Comparison of ENCODE assay signal across 2 cellular contexts in the genomic region with DNA sequence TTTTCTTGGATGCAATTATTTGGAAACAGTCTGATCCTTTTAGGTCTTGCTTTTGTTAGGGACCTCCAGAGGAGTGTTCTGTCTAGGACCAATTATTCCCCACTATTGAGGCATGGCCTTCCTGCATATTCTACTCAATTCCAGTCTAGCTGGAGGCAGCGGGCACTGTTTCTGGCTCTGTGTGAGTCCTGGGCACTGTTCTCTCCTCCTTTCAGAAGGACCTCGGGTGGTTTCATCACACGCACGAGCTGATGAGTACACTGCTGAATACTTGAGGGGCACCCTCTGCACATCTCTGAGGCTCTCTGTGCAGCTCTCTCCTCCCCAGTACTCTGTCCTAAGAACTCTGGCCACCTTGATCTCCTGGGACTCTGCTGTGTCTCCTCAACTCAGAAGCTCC.
TF ChIP-seq lines count a peak whose summit lies in the region.

No MANE protein-coding gene starts in this region.

TF ChIP-seq in SK-N-SH treated with all-trans-retinoic acid at 6 μM for 48 hours, 23 proteins besides CTCF, POLR2A, EP300 and RAD21 (continued from another document):
- TF ChIP-seq ZNF8 (CRISPR knock-in tag; IDR thresholded peaks at IDR 0.05) (no peak), ESRRG (CRISPR knock-in tag; IDR thresholded peaks at IDR 0.05) (no peak), CSRNP3 (CRISPR knock-in tag; IDR thresholded peaks at IDR 0.05) (no peak), CSDC2 (CRISPR knock-in tag; IDR thresholded peaks at IDR 0.05) (no peak), ZFP30 (CRISPR knock-in tag; IDR thresholded peaks at IDR 0.05) (no peak), TSHZ2 (CRISPR knock-in tag; IDR thresholded peaks at IDR 0.05) (no peak), PPARA (CRISPR knock-in tag; IDR thresholded peaks at IDR 0.05; ENCODE audit: borderline replicate concordance) (no peak), ARNTL (CRISPR knock-in tag; IDR thresholded peaks at IDR 0.05; ENCODE audit: borderline replicate concordance, low read depth) (no peak), BACH2 (CRISPR knock-in tag; IDR thresholded peaks at IDR 0.05; ENCODE audit: borderline replicate concordance) (no peak), ZC3H10 (CRISPR knock-in tag; IDR thresholded peaks at IDR 0.05) (no peak), RARB (CRISPR knock-in tag; IDR thresholded peaks at IDR 0.05) (no peak)

TF ChIP-seq in SK-N-SH, 30 proteins besides CTCF, POLR2A, EP300 and RAD21 (continued from another document):
- TF ChIP-seq, protein P1, sequence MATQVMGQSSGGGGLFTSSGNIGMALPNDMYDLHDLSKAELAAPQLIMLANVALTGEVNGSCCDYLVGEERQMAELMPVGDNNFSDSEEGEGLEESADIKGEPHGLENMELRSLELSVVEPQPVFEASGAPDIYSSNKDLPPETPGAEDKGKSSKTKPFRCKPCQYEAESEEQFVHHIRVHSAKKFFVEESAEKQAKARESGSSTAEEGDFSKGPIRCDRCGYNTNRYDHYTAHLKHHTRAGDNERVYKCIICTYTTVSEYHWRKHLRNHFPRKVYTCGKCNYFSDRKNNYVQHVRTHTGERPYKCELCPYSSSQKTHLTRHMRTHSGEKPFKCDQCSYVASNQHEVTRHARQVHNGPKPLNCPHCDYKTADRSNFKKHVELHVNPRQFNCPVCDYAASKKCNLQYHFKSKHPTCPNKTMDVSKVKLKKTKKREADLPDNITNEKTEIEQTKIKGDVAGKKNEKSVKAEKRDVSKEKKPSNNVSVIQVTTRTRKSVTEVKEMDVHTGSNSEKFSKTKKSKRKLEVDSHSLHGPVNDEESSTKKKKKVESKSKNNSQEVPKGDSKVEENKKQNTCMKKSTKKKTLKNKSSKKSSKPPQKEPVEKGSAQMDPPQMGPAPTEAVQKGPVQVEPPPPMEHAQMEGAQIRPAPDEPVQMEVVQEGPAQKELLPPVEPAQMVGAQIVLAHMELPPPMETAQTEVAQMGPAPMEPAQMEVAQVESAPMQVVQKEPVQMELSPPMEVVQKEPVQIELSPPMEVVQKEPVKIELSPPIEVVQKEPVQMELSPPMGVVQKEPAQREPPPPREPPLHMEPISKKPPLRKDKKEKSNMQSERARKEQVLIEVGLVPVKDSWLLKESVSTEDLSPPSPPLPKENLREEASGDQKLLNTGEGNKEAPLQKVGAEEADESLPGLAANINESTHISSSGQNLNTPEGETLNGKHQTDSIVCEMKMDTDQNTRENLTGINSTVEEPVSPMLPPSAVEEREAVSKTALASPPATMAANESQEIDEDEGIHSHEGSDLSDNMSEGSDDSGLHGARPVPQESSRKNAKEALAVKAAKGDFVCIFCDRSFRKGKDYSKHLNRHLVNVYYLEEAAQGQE (IDR thresholded peaks at IDR 0.05; ENCODE audit: low read depth, low read length) = no peak
- TF ChIP-seq FOSL2 (IDR thresholded peaks at IDR 0.05; ENCODE audit: borderline replicate concordance, low read depth) = no peak
- no peak for TF ChIP-seq MEF2A (IDR thresholded peaks at IDR 0.05; ENCODE audit: borderline replicate concordance, low read depth)
- TF ChIP-seq, protein P2, sequence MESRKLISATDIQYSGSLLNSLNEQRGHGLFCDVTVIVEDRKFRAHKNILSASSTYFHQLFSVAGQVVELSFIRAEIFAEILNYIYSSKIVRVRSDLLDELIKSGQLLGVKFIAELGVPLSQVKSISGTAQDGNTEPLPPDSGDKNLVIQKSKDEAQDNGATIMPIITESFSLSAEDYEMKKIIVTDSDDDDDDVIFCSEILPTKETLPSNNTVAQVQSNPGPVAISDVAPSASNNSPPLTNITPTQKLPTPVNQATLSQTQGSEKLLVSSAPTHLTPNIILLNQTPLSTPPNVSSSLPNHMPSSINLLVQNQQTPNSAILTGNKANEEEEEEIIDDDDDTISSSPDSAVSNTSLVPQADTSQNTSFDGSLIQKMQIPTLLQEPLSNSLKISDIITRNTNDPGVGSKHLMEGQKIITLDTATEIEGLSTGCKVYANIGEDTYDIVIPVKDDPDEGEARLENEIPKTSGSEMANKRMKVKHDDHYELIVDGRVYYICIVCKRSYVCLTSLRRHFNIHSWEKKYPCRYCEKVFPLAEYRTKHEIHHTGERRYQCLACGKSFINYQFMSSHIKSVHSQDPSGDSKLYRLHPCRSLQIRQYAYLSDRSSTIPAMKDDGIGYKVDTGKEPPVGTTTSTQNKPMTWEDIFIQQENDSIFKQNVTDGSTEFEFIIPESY (IDR thresholded peaks at IDR 0.05; ENCODE audit: borderline replicate concordance, low read depth) = no peak
- TF ChIP-seq RXRA (IDR thresholded peaks at IDR 0.05; ENCODE audit: borderline replicate concordance, low read depth) = no peak
